In genomic region chr20:41391587-41392001, GRCh38 we compare ENCODE assay signal across 1 cellular context.
TF ChIP-seq lines count a peak whose summit lies in the region.

No MANE protein-coding gene starts in this region.

TF ChIP-seq in H1, 55 proteins besides CTCF, POLR2A, EP300 and RAD21:
- no peak for TF ChIP-seq CBX5 (IDR thresholded peaks at IDR 0.05; ENCODE audit: low read depth, low read length)
- no peak for TF ChIP-seq KDM5A (IDR thresholded peaks at IDR 0.05; ENCODE audit: low read length)
- no peak for TF ChIP-seq E2F6 (IDR thresholded peaks at IDR 0.05)
- no peak for TF ChIP-seq ZNF274 (IDR thresholded peaks at IDR 0.05; ENCODE audit: borderline replicate concordance, extremely low read depth, low read length)
- no peak for TF ChIP-seq GTF2F1 (IDR thresholded peaks at IDR 0.05; ENCODE audit: borderline replicate concordance, low read depth, low read length)
- TF ChIP-seq USF2 (IDR thresholded peaks at IDR 0.05; ENCODE audit: low read length) = no peak
- no peak for TF ChIP-seq RBBP5 (IDR thresholded peaks at IDR 0.05; ENCODE audit: borderline replicate concordance, low read depth, low read length)
